In genomic region chr16:11310997-11311561, GRCh38 we compare ENCODE assay signal across 9 cellular contexts. TPM values are rescaled to one million over a fixed set of nuclear protein-coding genes. Genes with fewer than 3 reads are reported as not detected.
DNase-seq lines count a peak whose midpoint lies in the region; ATAC-seq and TF ChIP-seq lines count a peak whose summit lies in the region.
"Had no signal": no experiment of that assay in that cellular context is flagged by ENCODE, and none has a peak within 500 bp of the region (broad histone marks: within the 10 kb centered on the region; RNA-seq: fewer than 3 reads in every experiment).

No MANE protein-coding gene starts in this region.

- peak; percentile 37 for ATAC-seq in GM18867 (IDR thresholded peaks at IDR 0.05; ENCODE audit: unreplicated experiment)
- ATAC-seq in HG02885 (IDR thresholded peaks at IDR 0.05; ENCODE audit: poor library complexity, unreplicated experiment): peak; percentile 49

- no peak for TF ChIP-seq POLR2A in adrenal gland (IDR thresholded peaks at IDR 0.05)

- 57 to 70% (median 66%) methylated on average over 10 of the region's 10 CpGs for WGBS in adrenal gland, 4 donors

- H3K36me3 ChIP-seq in mucosa of rectum (ENCODE audit: control insufficient read depth in 2 of 2, insufficient read depth in 2 of 2, low read length in 2 of 2) (no peaks in the 10 kb centered on the region), adrenal gland (replicated peaks in 1 of 2) (no peaks in the 10 kb centered on the region)

- intact Hi-C loops in head of caudate nucleus (cut with DNase I) (no loop called here), adrenal gland (cut with DNase I) (no loop called here)

- H3K9me3 ChIP-seq in mucosa of rectum (ENCODE audit: control insufficient read depth in 2 of 2, low read length in 2 of 2): no peaks in the 10 kb centered on the region
- H3K9me3 ChIP-seq in adrenal gland (replicated peaks in 1 of 3): no peaks in the 10 kb centered on the region

- TF ChIP-seq CTCF in adrenal gland (IDR thresholded peaks at IDR 0.05): no peak

- H3K4me3 ChIP-seq in mucosa of rectum (ENCODE audit: low read length in 2 of 2) (peak overlapping the region in 1 of 2 donors; percentile 26), adrenal gland (no peak overlapping the region)

- H3K4me1 ChIP-seq in mucosa of rectum (ENCODE audit: control insufficient read depth in 2 of 2, insufficient read depth in 2 of 2, low read length in 2 of 2) (peaks cover 9 to 21% of the 10 kb centered on the region in 2 donors), adrenal gland (replicated peaks in 1 of 2) (peaks cover 0 to 6% of the 10 kb centered on the region in 2 donors)

- H3K27me3 ChIP-seq in mucosa of rectum (ENCODE audit: control insufficient read depth in 2 of 2, insufficient read depth in 2 of 2, low read length in 2 of 2) (no peaks in the 10 kb centered on the region), adrenal gland (no peaks in the 10 kb centered on the region)

- H3K9ac ChIP-seq in mucosa of rectum (ENCODE audit: low read depth in 1 of 2, low read length in 2 of 2): no peak overlapping the region

- DNase-seq in SIG-M5 treated with dmso at 0.1 percent for 504 hours (lab: John Stamatoyannopoulos, UW; ENCODE audit: unreplicated experiment): peak; percentile 89
- DNase-seq in NCI-H1436 (lab: John Stamatoyannopoulos, UW): no peak
- no peak for DNase-seq in NCI-H226
- no peak for DNase-seq in head of caudate nucleus
- no peak for DNase-seq in adrenal gland

- H3K27ac ChIP-seq in mucosa of rectum (ENCODE audit: low read depth in 2 of 2, low read length in 2 of 2): peak overlapping the region; percentile 33 to 52
- H3K27ac ChIP-seq in adrenal gland: no peak overlapping the region

RNA-seq across cellular contexts. Expression of gene PRM1, which starts 29.9 kb away (rescaled TPM):
- not detected for total RNA-seq in adrenal gland
- not detected for polyA plus RNA-seq in adrenal gland
- total RNA-seq: activated CD8-positive, alpha-beta memory T cell treated with anti-CD3 and anti-CD28 coated beads for 36 hours had no signal

RNA-seq across cellular contexts. Expression of gene RMI2, which starts 34.2 kb away (rescaled TPM):
- 1 to 10 TPM in 4 of 8 donors, under 1 TPM in 2, not detected in 2; 0.70 to 3.9 (median 1.3) TPM for total RNA-seq in adrenal gland
- 1 to 10 TPM in 2 of 3 donors, under 1 TPM in 1; 0.56 to 1.3 (median 1.0) TPM for polyA plus RNA-seq in adrenal gland

RNA-seq across cellular contexts. Expression of gene PRM2, which starts 34.8 kb away (rescaled TPM):
- total RNA-seq in adrenal gland: not detected
- not detected for polyA plus RNA-seq in adrenal gland
- total RNA-seq: activated CD8-positive, alpha-beta memory T cell treated with anti-CD3 and anti-CD28 coated beads for 36 hours had no signal

RNA-seq across cellular contexts. Expression of gene PRM3, which starts 37.6 kb away (rescaled TPM):
- not detected for total RNA-seq in adrenal gland
- polyA plus RNA-seq in adrenal gland: not detected
- total RNA-seq: activated CD8-positive, alpha-beta memory T cell treated with anti-CD3 and anti-CD28 coated beads for 36 hours had no signal

RNA-seq across cellular contexts. Expression of gene TNP2, which starts 42.0 kb away (rescaled TPM):
- not detected for total RNA-seq in adrenal gland
- not detected for polyA plus RNA-seq in adrenal gland
- total RNA-seq: activated CD8-positive, alpha-beta memory T cell treated with anti-CD3 and anti-CD28 coated beads for 36 hours had no signal

Comparison
In these comparisons a context has a peak if more than half of its experiments do, and no peak if none do; other contexts are left out.
1. H3K27ac ChIP-seq: peak in mucosa of rectum (2 of 2); none in adrenal gland (0 of 5).